26 cellular contexts compared by ENCODE assay signal in genomic region chr7:122488241-122488640, GRCh38.
"Had no signal": no experiment of that assay in that cellular context is flagged by ENCODE, and none has a peak within 500 bp of the region (broad histone marks: within the 10 kb centered on the region; RNA-seq: fewer than 3 reads in every experiment).

No MANE protein-coding gene starts in this region.

- H3K27me3 ChIP-seq: breast epithelium, Peyer's patch had no signal

- H3K4me1 ChIP-seq: breast epithelium, Peyer's patch had no signal

- H3K27ac ChIP-seq: breast epithelium, Peyer's patch had no signal

- ATAC-seq: activated CD8-positive, alpha-beta memory T cell treated with anti-CD3 and anti-CD28 coated beads, Interleukin-2, amount 10 ng/mL, durations not matched to agents 7 days and 5 days; K562 had no signal

- H3K9me3 Mint-ChIP-seq: activated B cell treated with CpG ODN at 0.5 μM for 24 hours; activated CD4-positive, alpha-beta T cell treated with anti-CD3 and anti-CD28 coated beads, Interleukin-2, amount 10 ng/mL, durations not matched to agents 24 days and 14 days; activated T-helper 1 cell treated with anti-CD3 and anti-CD28 coated beads, Interleukin-12 subunit alpha, Interleukin-12 subunit beta, Interleukin-2, Interleukin-4 antibody, amounts not matched to agents 30 ng/mL and 10 ng/mL and 1 ng/mL, durations not matched to agents 14 hours and 24 hours and 36 hours; T-helper 1 cell treated with Interleukin-12 subunit alpha and Interleukin-12 subunit beta and Interleukin-4 antibody, amounts not matched to agents 30 μg/mL and 1 μg/mL, for 36 hours had no signal

- DNase-seq: activated B cell treated with CpG ODN at 0.5 μM for 24 hours; activated CD4-positive, alpha-beta T cell treated with anti-CD3 and anti-CD28 coated beads for 1 hour; activated CD4-positive, alpha-beta T cell treated with anti-CD3 and anti-CD28 coated beads, Interleukin-2, amount 10 ng/mL, durations not matched to agents 24 days and 14 days; activated CD4-positive, alpha-beta T cell treated with anti-CD3 and anti-CD28 coated beads, Interleukin-2, amount 50 U/mL, for 48 hours; activated CD8-positive, alpha-beta memory T cell treated with anti-CD3 and anti-CD28 coated beads, Interleukin-2, amount 10 ng/mL, durations not matched to agents 7 days and 5 days; activated effector memory CD4-positive, alpha-beta T cell treated with Interleukin-2 at 50 U/mL for 16 hours; activated naive CD4-positive, alpha-beta T cell; activated T-cell treated with anti-CD3 and anti-CD28 coated beads, Interleukin-2, amount 50 U/mL, for 24 hours; aorta; central memory CD4-positive, alpha-beta T cell; Karpas-422; NCI-H1105 treated with DMSO at 0.1 percent for 48 hours; NCI-H146; NCI-H187 treated with DMSO at 0.1 percent for 48 hours; NCI-H2171; NCI-H2227 treated with DMSO at 0.1 percent for 48 hours; NCI-H526; NCI-H82; OCI-M1; Peyer's patch; SHP77 treated with DMSO at 0.1 percent for 48 hours had no signal

- FAIRE-seq: K562 had no signal

- H3K9me3 ChIP-seq: breast epithelium, Peyer's patch had no signal

- H3K27ac Mint-ChIP-seq: activated B cell treated with CpG ODN at 0.5 μM for 24 hours; activated CD4-positive, alpha-beta T cell treated with anti-CD3 and anti-CD28 coated beads, Interleukin-2, amount 10 ng/mL, durations not matched to agents 24 days and 14 days; activated CD8-positive, alpha-beta memory T cell treated with anti-CD3 and anti-CD28 coated beads, Interleukin-2, amount 10 ng/mL, durations not matched to agents 7 days and 5 days; activated naive CD4-positive, alpha-beta T cell treated with anti-CD3 and anti-CD28 coated beads, Interleukin-2, amount 50 U/mL, for 24 hours; activated T-cell treated with anti-CD3 and anti-CD28 coated beads, Interleukin-2, amount 50 U/mL, for 24 hours; activated T-helper 1 cell treated with anti-CD3 and anti-CD28 coated beads, Interleukin-12 subunit alpha, Interleukin-12 subunit beta, Interleukin-2, Interleukin-4 antibody, amounts not matched to agents 30 ng/mL and 10 ng/mL and 1 ng/mL, durations not matched to agents 14 hours and 24 hours and 36 hours; T-helper 1 cell treated with Interleukin-12 subunit alpha and Interleukin-12 subunit beta and Interleukin-4 antibody, amounts not matched to agents 30 μg/mL and 1 μg/mL, for 36 hours had no signal

- H3K36me3 ChIP-seq: breast epithelium, Peyer's patch had no signal

- H3K4me1 Mint-ChIP-seq: activated B cell treated with CpG ODN at 0.5 μM for 24 hours; activated CD4-positive, alpha-beta T cell treated with anti-CD3 and anti-CD28 coated beads, Interleukin-2, amount 10 ng/mL, durations not matched to agents 24 days and 14 days; activated CD8-positive, alpha-beta memory T cell treated with anti-CD3 and anti-CD28 coated beads, Interleukin-2, amount 10 ng/mL, durations not matched to agents 7 days and 5 days; activated naive CD4-positive, alpha-beta T cell treated with anti-CD3 and anti-CD28 coated beads, Interleukin-2, amount 50 U/mL, for 24 hours had no signal

- H3K4me3 Mint-ChIP-seq: activated B cell treated with CpG ODN at 0.5 μM for 24 hours; activated CD4-positive, alpha-beta T cell treated with anti-CD3 and anti-CD28 coated beads, Interleukin-2, amount 10 ng/mL, durations not matched to agents 24 days and 14 days; activated CD8-positive, alpha-beta memory T cell treated with anti-CD3 and anti-CD28 coated beads, Interleukin-2, amount 10 ng/mL, durations not matched to agents 7 days and 5 days; activated naive CD4-positive, alpha-beta T cell treated with anti-CD3 and anti-CD28 coated beads, Interleukin-2, amount 50 U/mL, for 24 hours; activated T-cell treated with anti-CD3 and anti-CD28 coated beads, Interleukin-2, amount 50 U/mL, for 24 hours; activated T-helper 1 cell treated with anti-CD3 and anti-CD28 coated beads, Interleukin-12 subunit alpha, Interleukin-12 subunit beta, Interleukin-2, Interleukin-4 antibody, amounts not matched to agents 30 ng/mL and 10 ng/mL and 1 ng/mL, durations not matched to agents 14 hours and 24 hours and 36 hours; T-helper 1 cell treated with Interleukin-12 subunit alpha and Interleukin-12 subunit beta and Interleukin-4 antibody, amounts not matched to agents 30 μg/mL and 1 μg/mL, for 36 hours had no signal

- H3K27me3 Mint-ChIP-seq: activated B cell treated with CpG ODN at 0.5 μM for 24 hours; activated CD4-positive, alpha-beta T cell treated with anti-CD3 and anti-CD28 coated beads, Interleukin-2, amount 10 ng/mL, durations not matched to agents 24 days and 14 days; activated CD8-positive, alpha-beta memory T cell treated with anti-CD3 and anti-CD28 coated beads, Interleukin-2, amount 10 ng/mL, durations not matched to agents 7 days and 5 days; activated naive CD4-positive, alpha-beta T cell treated with anti-CD3 and anti-CD28 coated beads, Interleukin-2, amount 50 U/mL, for 24 hours; activated T-cell treated with anti-CD3 and anti-CD28 coated beads, Interleukin-2, amount 50 U/mL, for 24 hours had no signal

- H3K4me3 ChIP-seq: breast epithelium, K562, Peyer's patch had no signal
